Comparison of ENCODE assay signal across 8 cellular contexts in genomic region chr3:193011956-193012355, GRCh38.
"Had no signal": no experiment of that assay in that cellular context is flagged by ENCODE, and none has a peak within 500 bp of the region (broad histone marks: within the 10 kb centered on the region; RNA-seq: fewer than 3 reads in every experiment).

No MANE protein-coding gene starts in this region.

- DNase-seq: H9, HCEC 1CT, KBM-7 had no signal

- FAIRE-seq: H1, H54, HTR-8/SVneo had no signal

- ATAC-seq: GM23338 had no signal

- H3K4me3 ChIP-seq: GM23338 had no signal

- H2AFZ ChIP-seq: GM23338 had no signal

- H3K4me2 ChIP-seq: GM23338, KMS-11 had no signal

- H3K9ac ChIP-seq: KMS-11 had no signal

- H3K27ac ChIP-seq: KMS-11 had no signal
